Comparison of ENCODE assay signal across 14 cellular contexts in genomic region chr1:201826830-201827229, GRCh38.
DNase-seq lines count a peak whose midpoint lies in the region; ATAC-seq and TF ChIP-seq lines count a peak whose summit lies in the region.
"Had no signal": no experiment of that assay in that cellular context is flagged by ENCODE, and none has a peak within 500 bp of the region (broad histone marks: within the 10 kb centered on the region; RNA-seq: fewer than 3 reads in every experiment).

No MANE protein-coding gene starts in this region.

- peak; percentile 43 for DNase-seq in DMS 273 (lab: John Stamatoyannopoulos, UW; ENCODE audit: unreplicated experiment)
- DNase-seq in DMS 273 treated with DMSO at 0.1 percent for 48 hours (lab: John Stamatoyannopoulos, UW): no peak
- DNase-seq in adipocyte (ENCODE audit: low read depth): peak; percentile 31
- no peak for DNase-seq in fibroblast of pulmonary artery (ENCODE audit: low read depth)
- no peak for DNase-seq in retinal pigment epithelial cell (ENCODE audit: low read depth)
- no peak for DNase-seq in NCI-H2081 treated with DMSO at 0.1 percent for 48 hours (lab: John Stamatoyannopoulos, UW)
- no peak for DNase-seq in pons (ENCODE audit: low spot score)
- DNase-seq: activated CD4-positive, alpha-beta T cell treated with anti-CD3 and anti-CD28 coated beads for 48 hours; activated T-cell treated with anti-CD3 and anti-CD28 coated beads, Interleukin-2, amount 50 U/mL, for 24 hours; anterior cingulate cortex; effector CD8-positive, alpha-beta T cell; natural killer cell had no signal

- H3K9me3 ChIP-seq in adipocyte (ENCODE audit: control insufficient read depth, low read length): no peaks in the 10 kb centered on the region

- no peak overlapping the region for H3K9ac ChIP-seq in adipocyte (ENCODE audit: low read length)

- TF ChIP-seq CTCF in fibroblast of pulmonary artery (IDR thresholded peaks at IDR 0.05; ENCODE audit: low read length, missing control alignments) (peak; percentile 4), retinal pigment epithelial cell (conservative IDR thresholded peaks at IDR 0.05; ENCODE audit: low read depth, low read length) (peak; percentile 2)

- H3K36me3 ChIP-seq in adipocyte (ENCODE audit: control insufficient read depth, insufficient read depth, low read length, severe bottlenecking): peaks cover 23% of the 10 kb centered on the region

- H3K4me3 ChIP-seq in adipocyte (ENCODE audit: low read length) (no peak overlapping the region), fibroblast of pulmonary artery (replicated peaks; ENCODE audit: low read depth, low read length) (no peak overlapping the region), retinal pigment epithelial cell (ENCODE audit: low read length) (no peak overlapping the region)

- no peaks in the 10 kb centered on the region for H3K27me3 ChIP-seq in adipocyte (replicated peaks; ENCODE audit: control insufficient read depth, insufficient read depth, low read length)

- ATAC-seq in GM21529 (IDR thresholded peaks at IDR 0.05; ENCODE audit: unreplicated experiment): no peak
- ATAC-seq: natural killer cell, Panc1 had no signal

- peaks cover 56% of the 10 kb centered on the region for H3K4me1 ChIP-seq in adipocyte (ENCODE audit: control insufficient read depth, insufficient read depth, low read length)

Comparison
In these comparisons a context has a peak if more than half of its experiments do, and no peak if none do; other contexts are left out.
1. DNase-seq: peak in DMS 273 (single experiment) and adipocyte (single experiment); none in DMS 273 treated with DMSO at 0.1 percent for 48 hours (single experiment), fibroblast of pulmonary artery (single experiment), retinal pigment epithelial cell (single experiment), NCI-H2081 treated with DMSO at 0.1 percent for 48 hours (single experiment) and pons (single experiment).